In the genomic region with DNA sequence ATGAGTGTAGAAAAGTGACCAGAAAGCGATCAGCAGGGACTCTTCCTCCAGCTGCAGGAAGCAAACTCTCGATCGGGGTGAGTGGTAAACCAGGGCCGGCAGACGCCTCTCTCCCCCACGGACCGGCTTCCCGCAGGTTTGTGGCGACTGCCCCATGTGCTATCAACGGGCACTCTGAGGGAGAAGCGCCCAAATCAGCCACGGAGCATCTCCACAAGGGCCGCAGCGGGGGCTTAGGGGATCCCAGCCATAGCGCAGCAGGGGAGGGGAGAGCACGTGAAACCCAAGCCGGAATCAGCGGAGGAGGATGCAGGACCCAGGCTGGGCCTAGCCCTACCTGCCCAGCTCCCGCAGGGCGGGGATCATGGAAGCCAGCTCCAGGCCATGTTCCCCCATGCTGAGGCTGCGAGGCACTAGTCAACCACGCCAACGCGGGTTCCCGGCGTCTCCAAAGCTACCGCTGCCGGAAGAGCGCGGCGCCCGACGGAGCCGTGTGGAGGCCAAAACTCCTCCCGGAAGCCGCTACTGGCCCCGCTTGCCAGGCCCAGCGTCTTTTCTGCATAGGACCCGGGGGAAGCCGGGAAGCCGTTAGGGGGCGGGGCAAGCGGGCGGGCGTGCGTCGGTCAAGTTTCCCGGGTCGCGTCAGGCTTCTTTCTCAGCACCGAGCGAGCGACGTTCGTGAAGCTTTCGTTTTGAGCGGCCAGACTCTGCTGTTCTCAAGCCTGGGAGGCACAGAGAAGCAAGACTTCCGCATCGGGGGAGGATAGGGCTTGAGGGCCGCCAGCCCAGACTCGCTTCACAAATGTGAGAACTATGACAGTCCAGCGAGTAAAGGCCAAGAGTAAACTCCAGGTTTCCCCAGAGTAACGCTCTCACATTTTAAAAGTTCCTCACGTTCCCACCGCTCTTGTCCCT, we compare ENCODE assay signal across 1 cellular context.
A peak's percentile ranks its signal among the peaks of the same experiment; 100 is the strongest.
TF ChIP-seq lines count a peak whose summit lies in the region.

A gene (minus strand): TSS at position 425 of the 915 bp plus-strand sequence. CDS start 29 bp downstream, at position 396.

TF ChIP-seq in GM12878, 131 proteins besides CTCF, POLR2A, EP300 and RAD21 (continued from another document and continues in another):
- TF ChIP-seq, protein P1, sequence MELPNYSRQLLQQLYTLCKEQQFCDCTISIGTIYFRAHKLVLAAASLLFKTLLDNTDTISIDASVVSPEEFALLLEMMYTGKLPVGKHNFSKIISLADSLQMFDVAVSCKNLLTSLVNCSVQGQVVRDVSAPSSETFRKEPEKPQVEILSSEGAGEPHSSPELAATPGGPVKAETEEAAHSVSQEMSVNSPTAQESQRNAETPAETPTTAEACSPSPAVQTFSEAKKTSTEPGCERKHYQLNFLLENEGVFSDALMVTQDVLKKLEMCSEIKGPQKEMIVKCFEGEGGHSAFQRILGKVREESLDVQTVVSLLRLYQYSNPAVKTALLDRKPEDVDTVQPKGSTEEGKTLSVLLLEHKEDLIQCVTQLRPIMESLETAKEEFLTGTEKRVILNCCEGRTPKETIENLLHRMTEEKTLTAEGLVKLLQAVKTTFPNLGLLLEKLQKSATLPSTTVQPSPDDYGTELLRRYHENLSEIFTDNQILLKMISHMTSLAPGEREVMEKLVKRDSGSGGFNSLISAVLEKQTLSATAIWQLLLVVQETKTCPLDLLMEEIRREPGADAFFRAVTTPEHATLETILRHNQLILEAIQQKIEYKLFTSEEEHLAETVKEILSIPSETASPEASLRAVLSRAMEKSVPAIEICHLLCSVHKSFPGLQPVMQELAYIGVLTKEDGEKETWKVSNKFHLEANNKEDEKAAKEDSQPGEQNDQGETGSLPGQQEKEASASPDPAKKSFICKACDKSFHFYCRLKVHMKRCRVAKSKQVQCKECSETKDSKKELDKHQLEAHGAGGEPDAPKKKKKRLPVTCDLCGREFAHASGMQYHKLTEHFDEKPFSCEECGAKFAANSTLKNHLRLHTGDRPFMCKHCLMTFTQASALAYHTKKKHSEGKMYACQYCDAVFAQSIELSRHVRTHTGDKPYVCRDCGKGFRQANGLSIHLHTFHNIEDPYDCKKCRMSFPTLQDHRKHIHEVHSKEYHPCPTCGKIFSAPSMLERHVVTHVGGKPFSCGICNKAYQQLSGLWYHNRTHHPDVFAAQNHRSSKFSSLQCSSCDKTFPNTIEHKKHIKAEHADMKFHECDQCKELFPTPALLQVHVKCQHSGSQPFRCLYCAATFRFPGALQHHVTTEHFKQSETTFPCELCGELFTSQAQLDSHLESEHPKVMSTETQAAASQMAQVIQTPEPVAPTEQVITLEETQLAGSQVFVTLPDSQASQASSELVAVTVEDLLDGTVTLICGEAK (IDR thresholded peaks at IDR 0.05; ENCODE audit: borderline replicate concordance), result peak; percentile 84
- TF ChIP-seq NFIC (IDR thresholded peaks at IDR 0.05; ENCODE audit: low read depth, low read length), result peak; percentile 46; the same call in 1 of the 2 replicates
- TF ChIP-seq RB1 (IDR thresholded peaks at IDR 0.05; ENCODE audit: borderline replicate concordance), result peak; percentile 88; the same call in 1 of the 2 replicates
- peak; percentile 27; the same call in 1 of the 2 replicates for TF ChIP-seq SREBF1 (IDR thresholded peaks at IDR 0.05; ENCODE audit: low read length)
- 0 out of 2 replicates have a peak, but pooled peaks have one; percentile 70 for TF ChIP-seq WRNIP1 (IDR thresholded peaks at IDR 0.05; ENCODE audit: borderline replicate concordance, low read depth, low read length)
- peak; percentile 80 for TF ChIP-seq TBL1XR1 (IDR thresholded peaks at IDR 0.05; ENCODE audit: low read depth, low read length)
- peak; percentile 61; the same call in 1 of the 2 replicates for TF ChIP-seq SPI1 (IDR thresholded peaks at IDR 0.05; ENCODE audit: borderline replicate concordance, insufficient read depth, low read depth, low read length)
- TF ChIP-seq RUNX3 (IDR thresholded peaks at IDR 0.05; ENCODE audit: low read length), result peak; percentile 69
- no peak for TF ChIP-seq ESRRA (IDR thresholded peaks at IDR 0.05; ENCODE audit: low read length)
- TF ChIP-seq NFYA (IDR thresholded peaks at IDR 0.05; ENCODE audit: borderline replicate concordance, low read depth, low read length), result no peak
- TF ChIP-seq, protein P2, sequence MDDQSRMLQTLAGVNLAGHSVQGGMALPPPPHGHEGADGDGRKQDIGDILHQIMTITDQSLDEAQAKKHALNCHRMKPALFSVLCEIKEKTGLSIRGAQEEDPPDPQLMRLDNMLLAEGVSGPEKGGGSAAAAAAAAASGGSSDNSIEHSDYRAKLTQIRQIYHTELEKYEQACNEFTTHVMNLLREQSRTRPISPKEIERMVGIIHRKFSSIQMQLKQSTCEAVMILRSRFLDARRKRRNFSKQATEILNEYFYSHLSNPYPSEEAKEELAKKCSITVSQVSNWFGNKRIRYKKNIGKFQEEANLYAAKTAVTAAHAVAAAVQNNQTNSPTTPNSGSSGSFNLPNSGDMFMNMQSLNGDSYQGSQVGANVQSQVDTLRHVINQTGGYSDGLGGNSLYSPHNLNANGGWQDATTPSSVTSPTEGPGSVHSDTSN (IDR thresholded peaks at IDR 0.05; ENCODE audit: insufficient replicate concordance, low read depth, low read length), result peak; percentile 58
- peak; percentile 43; the same call in 1 of the 2 replicates for TF ChIP-seq TCF3 (IDR thresholded peaks at IDR 0.05; ENCODE audit: borderline replicate concordance, insufficient read depth, low read depth, low read length)
- TF ChIP-seq, protein P3, sequence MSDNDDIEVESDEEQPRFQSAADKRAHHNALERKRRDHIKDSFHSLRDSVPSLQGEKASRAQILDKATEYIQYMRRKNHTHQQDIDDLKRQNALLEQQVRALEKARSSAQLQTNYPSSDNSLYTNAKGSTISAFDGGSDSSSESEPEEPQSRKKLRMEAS (IDR thresholded peaks at IDR 0.05; ENCODE audit: low read depth, low read length), result peak; percentile 88
- TF ChIP-seq, protein P4, sequence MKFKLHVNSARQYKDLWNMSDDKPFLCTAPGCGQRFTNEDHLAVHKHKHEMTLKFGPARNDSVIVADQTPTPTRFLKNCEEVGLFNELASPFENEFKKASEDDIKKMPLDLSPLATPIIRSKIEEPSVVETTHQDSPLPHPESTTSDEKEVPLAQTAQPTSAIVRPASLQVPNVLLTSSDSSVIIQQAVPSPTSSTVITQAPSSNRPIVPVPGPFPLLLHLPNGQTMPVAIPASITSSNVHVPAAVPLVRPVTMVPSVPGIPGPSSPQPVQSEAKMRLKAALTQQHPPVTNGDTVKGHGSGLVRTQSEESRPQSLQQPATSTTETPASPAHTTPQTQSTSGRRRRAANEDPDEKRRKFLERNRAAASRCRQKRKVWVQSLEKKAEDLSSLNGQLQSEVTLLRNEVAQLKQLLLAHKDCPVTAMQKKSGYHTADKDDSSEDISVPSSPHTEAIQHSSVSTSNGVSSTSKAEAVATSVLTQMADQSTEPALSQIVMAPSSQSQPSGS (IDR thresholded peaks at IDR 0.05; ENCODE audit: low read length), result peak; percentile 76
- peak; percentile 77 for TF ChIP-seq NR2F1 (conservative IDR thresholded peaks at IDR 0.05)
- TF ChIP-seq, protein P5, sequence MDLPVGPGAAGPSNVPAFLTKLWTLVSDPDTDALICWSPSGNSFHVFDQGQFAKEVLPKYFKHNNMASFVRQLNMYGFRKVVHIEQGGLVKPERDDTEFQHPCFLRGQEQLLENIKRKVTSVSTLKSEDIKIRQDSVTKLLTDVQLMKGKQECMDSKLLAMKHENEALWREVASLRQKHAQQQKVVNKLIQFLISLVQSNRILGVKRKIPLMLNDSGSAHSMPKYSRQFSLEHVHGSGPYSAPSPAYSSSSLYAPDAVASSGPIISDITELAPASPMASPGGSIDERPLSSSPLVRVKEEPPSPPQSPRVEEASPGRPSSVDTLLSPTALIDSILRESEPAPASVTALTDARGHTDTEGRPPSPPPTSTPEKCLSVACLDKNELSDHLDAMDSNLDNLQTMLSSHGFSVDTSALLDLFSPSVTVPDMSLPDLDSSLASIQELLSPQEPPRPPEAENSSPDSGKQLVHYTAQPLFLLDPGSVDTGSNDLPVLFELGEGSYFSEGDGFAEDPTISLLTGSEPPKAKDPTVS (IDR thresholded peaks at IDR 0.05; ENCODE audit: low read depth, low read length), result peak; percentile 84; the same call in 1 of the 2 replicates
- TF ChIP-seq EED (IDR thresholded peaks at IDR 0.05; ENCODE audit: low read depth), result peak; percentile 73
- TF ChIP-seq, protein P6, sequence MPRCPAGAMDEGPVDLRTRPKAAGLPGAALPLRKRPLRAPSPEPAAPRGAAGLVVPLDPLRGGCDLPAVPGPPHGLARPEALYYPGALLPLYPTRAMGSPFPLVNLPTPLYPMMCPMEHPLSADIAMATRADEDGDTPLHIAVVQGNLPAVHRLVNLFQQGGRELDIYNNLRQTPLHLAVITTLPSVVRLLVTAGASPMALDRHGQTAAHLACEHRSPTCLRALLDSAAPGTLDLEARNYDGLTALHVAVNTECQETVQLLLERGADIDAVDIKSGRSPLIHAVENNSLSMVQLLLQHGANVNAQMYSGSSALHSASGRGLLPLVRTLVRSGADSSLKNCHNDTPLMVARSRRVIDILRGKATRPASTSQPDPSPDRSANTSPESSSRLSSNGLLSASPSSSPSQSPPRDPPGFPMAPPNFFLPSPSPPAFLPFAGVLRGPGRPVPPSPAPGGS (IDR thresholded peaks at IDR 0.05; ENCODE audit: borderline replicate concordance, insufficient read depth, low read depth, low read length, poor library complexity, severe bottlenecking), result peak; percentile 33
- TF ChIP-seq FOS (IDR thresholded peaks at IDR 0.05; ENCODE audit: borderline replicate concordance, extremely low read depth, insufficient read length), result no peak
- TF ChIP-seq MEF2A (IDR thresholded peaks at IDR 0.05; ENCODE audit: insufficient read depth, low read depth, low read length), result 0 out of 2 replicates have a peak, but pooled peaks have one; percentile 74
- peak; percentile 92 for TF ChIP-seq CBFB (IDR thresholded peaks at IDR 0.05; ENCODE audit: low read depth)
- peak; percentile 98 for TF ChIP-seq NBN (IDR thresholded peaks at IDR 0.05)
- peak; percentile 99 for TF ChIP-seq MXI1 (IDR thresholded peaks at IDR 0.05; ENCODE audit: low read depth, low read length)
- TF ChIP-seq, protein P7, sequence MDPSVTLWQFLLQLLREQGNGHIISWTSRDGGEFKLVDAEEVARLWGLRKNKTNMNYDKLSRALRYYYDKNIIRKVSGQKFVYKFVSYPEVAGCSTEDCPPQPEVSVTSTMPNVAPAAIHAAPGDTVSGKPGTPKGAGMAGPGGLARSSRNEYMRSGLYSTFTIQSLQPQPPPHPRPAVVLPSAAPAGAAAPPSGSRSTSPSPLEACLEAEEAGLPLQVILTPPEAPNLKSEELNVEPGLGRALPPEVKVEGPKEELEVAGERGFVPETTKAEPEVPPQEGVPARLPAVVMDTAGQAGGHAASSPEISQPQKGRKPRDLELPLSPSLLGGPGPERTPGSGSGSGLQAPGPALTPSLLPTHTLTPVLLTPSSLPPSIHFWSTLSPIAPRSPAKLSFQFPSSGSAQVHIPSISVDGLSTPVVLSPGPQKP (IDR thresholded peaks at IDR 0.05; ENCODE audit: low read depth, low read length), result peak; percentile 97
- peak; percentile 93 for TF ChIP-seq SP1 (IDR thresholded peaks at IDR 0.05; ENCODE audit: low read depth, low read length)
- peak; percentile 97 for TF ChIP-seq ZNF207 (IDR thresholded peaks at IDR 0.05; ENCODE audit: borderline replicate concordance)
- peak; percentile 87; the same call in 1 of the 2 replicates for TF ChIP-seq CHD2 (IDR thresholded peaks at IDR 0.05; ENCODE audit: borderline replicate concordance, low read depth, low read length)
- peak; percentile 86 for TF ChIP-seq YY1 (IDR thresholded peaks at IDR 0.05; ENCODE audit: low read depth, low read length)
- TF ChIP-seq ZNF217 (IDR thresholded peaks at IDR 0.05), result no peak
- no peak for TF ChIP-seq BRCA1 (IDR thresholded peaks at IDR 0.05; ENCODE audit: low read depth, low read length)
- TF ChIP-seq SIN3A (IDR thresholded peaks at IDR 0.05; ENCODE audit: low read depth, low read length), result peak; percentile 97
- peak; percentile 80 for TF ChIP-seq GABPA (IDR thresholded peaks at IDR 0.05; ENCODE audit: low read depth)
- TF ChIP-seq TARDBP (IDR thresholded peaks at IDR 0.05; ENCODE audit: borderline replicate concordance), result peak; percentile 61; the same call in 1 of the 2 replicates
- 0 out of 2 replicates have a peak, but pooled peaks have one; percentile 15 for TF ChIP-seq RFX5 (IDR thresholded peaks at IDR 0.05; ENCODE audit: low read depth, low read length)
- TF ChIP-seq, protein P8, sequence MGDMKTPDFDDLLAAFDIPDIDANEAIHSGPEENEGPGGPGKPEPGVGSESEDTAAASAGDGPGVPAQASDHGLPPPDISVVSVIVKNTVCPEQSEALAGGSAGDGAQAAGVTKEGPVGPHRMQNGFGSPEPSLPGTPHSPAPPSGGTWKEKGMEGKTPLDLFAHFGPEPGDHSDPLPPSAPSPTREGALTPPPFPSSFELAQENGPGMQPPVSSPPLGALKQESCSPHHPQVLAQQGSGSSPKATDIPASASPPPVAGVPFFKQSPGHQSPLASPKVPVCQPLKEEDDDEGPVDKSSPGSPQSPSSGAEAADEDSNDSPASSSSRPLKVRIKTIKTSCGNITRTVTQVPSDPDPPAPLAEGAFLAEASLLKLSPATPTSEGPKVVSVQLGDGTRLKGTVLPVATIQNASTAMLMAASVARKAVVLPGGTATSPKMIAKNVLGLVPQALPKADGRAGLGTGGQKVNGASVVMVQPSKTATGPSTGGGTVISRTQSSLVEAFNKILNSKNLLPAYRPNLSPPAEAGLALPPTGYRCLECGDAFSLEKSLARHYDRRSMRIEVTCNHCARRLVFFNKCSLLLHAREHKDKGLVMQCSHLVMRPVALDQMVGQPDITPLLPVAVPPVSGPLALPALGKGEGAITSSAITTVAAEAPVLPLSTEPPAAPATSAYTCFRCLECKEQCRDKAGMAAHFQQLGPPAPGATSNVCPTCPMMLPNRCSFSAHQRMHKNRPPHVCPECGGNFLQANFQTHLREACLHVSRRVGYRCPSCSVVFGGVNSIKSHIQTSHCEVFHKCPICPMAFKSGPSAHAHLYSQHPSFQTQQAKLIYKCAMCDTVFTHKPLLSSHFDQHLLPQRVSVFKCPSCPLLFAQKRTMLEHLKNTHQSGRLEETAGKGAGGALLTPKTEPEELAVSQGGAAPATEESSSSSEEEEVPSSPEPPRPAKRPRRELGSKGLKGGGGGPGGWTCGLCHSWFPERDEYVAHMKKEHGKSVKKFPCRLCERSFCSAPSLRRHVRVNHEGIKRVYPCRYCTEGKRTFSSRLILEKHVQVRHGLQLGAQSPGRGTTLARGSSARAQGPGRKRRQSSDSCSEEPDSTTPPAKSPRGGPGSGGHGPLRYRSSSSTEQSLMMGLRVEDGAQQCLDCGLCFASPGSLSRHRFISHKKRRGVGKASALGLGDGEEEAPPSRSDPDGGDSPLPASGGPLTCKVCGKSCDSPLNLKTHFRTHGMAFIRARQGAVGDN (IDR thresholded peaks at IDR 0.05), result peak; percentile 80
- peak; percentile 98 for TF ChIP-seq PML (IDR thresholded peaks at IDR 0.05; ENCODE audit: low read length)
- TF ChIP-seq CHD4 (IDR thresholded peaks at IDR 0.05), result no peak
- TF ChIP-seq BACH1 (IDR thresholded peaks at IDR 0.05; ENCODE audit: borderline replicate concordance), result peak; percentile 16; the same call in 1 of the 2 replicates
- TF ChIP-seq, protein P9, sequence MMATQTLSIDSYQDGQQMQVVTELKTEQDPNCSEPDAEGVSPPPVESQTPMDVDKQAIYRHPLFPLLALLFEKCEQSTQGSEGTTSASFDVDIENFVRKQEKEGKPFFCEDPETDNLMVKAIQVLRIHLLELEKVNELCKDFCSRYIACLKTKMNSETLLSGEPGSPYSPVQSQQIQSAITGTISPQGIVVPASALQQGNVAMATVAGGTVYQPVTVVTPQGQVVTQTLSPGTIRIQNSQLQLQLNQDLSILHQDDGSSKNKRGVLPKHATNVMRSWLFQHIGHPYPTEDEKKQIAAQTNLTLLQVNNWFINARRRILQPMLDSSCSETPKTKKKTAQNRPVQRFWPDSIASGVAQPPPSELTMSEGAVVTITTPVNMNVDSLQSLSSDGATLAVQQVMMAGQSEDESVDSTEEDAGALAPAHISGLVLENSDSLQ (IDR thresholded peaks at IDR 0.05), result peak; percentile 94
- TF ChIP-seq SMC3 (IDR thresholded peaks at IDR 0.05; ENCODE audit: borderline replicate concordance, low read length), result no peak; the same call in 1 of the 2 replicates
